12 cellular contexts compared by ENCODE assay signal in the genomic region with DNA sequence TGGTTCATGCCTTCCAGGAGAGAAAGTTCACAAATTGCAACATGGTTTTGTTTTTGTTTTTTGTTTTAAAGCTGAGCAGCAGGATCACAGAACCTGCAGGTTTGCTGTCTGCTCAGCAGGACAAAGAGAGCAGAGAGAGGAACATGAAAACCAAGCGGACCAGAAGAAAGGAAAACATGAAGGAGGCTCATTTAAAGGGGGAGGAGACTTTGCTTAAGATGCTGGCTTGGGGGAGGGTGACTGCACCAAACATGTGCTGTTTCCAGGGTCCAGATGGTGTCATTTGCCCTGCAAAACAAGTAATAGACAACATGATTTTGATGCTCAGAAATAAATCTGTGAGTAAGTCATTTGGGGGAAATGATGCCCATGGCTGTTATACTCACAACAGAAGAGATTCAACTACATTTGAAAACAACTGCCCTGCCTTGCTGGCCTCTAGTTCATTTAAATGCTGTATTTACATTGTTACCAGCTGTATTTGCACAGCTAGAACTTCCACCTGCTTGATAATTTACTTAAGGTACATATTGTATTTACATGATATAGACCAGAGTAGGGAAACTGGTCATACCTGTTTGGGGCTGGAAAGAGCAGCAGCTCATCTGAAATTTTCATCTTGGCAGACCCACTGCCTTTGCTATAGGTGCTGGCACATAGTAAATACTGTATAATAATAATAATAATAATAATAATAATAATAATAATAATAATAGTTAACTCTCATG. TPM values are rescaled to one million over a fixed set of nuclear protein-coding genes. Genes with fewer than 3 reads are reported as not detected.
DNase-seq lines count a peak whose midpoint lies in the region; ATAC-seq and TF ChIP-seq lines count a peak whose summit lies in the region.
"Had no signal": no experiment of that assay in that cellular context is flagged by ENCODE, and none has a peak within 500 bp of the region (broad histone marks: within the 10 kb centered on the region; RNA-seq: fewer than 3 reads in every experiment).

No MANE protein-coding gene starts in this region.

- no peak overlapping the region for H3K27ac Mint-ChIP-seq in T-helper 2 cell treated with Interferon-gamma antibody and Interleukin-4, amounts not matched to agents 5 μg/mL and 100 μg/mL, for 36 hours
- H3K27ac Mint-ChIP-seq: CD4-positive, CD25-positive, alpha-beta regulatory T cell; nephron progenitor cell had no signal

- no peak overlapping the region for H3K4ac ChIP-seq in neuronal stem cell (ENCODE audit: low read length)

- H3K9me2 ChIP-seq in Karpas-422 (replicated peaks; ENCODE audit: insufficient read depth, low read length): no peaks in the 10 kb centered on the region

- no peaks in the 10 kb centered on the region for H3K79me1 ChIP-seq in neuronal stem cell (ENCODE audit: low read depth, low read length)

- H3K9me3 ChIP-seq in RWPE2 (ENCODE audit: severe bottlenecking) (no peaks in the 10 kb centered on the region), neuronal stem cell (replicated peaks in 1 of 2; ENCODE audit: control insufficient read depth in 2 of 2, insufficient read depth in 1 of 2, low read depth in 1 of 2, low read length in 2 of 2) (no peaks in the 10 kb centered on the region), Karpas-422 (ENCODE audit: low read length) (no peaks in the 10 kb centered on the region), testis (no peaks in the 10 kb centered on the region)

- H3K9me3 Mint-ChIP-seq in T-helper 2 cell treated with Interferon-gamma antibody and Interleukin-4, amounts not matched to agents 5 μg/mL and 100 μg/mL, for 36 hours: no peaks in the 10 kb centered on the region
- H3K9me3 Mint-ChIP-seq: nephron progenitor cell had no signal

- H3K36me3 Mint-ChIP-seq in T-helper 2 cell treated with Interferon-gamma antibody and Interleukin-4, amounts not matched to agents 5 μg/mL and 100 μg/mL, for 36 hours (ENCODE audit: low read depth): no peaks in the 10 kb centered on the region
- H3K36me3 Mint-ChIP-seq: CD4-positive, CD25-positive, alpha-beta regulatory T cell had no signal

- no peak overlapping the region for H2BK12ac ChIP-seq in neuronal stem cell (ENCODE audit: low read length)

- no peak for TF ChIP-seq CTCF in RWPE2 (IDR thresholded peaks at IDR 0.05; ENCODE audit: poor library complexity, severe bottlenecking)
- no peak for TF ChIP-seq CTCF in testis (IDR thresholded peaks at IDR 0.05)

- H4K20me1 ChIP-seq in Karpas-422 (ENCODE audit: insufficient read depth, low read depth, low read length): no peaks in the 10 kb centered on the region

- peaks cover 4% of the 10 kb centered on the region for H3K4me1 ChIP-seq in RWPE2 (ENCODE audit: insufficient read depth, poor library complexity, severe bottlenecking)
- peaks cover 3 to 9% of the 10 kb centered on the region in 2 donors for H3K4me1 ChIP-seq in neuronal stem cell (ENCODE audit: control insufficient read depth in 2 of 2, insufficient read depth in 1 of 2, low read depth in 1 of 2, low read length in 2 of 2)
- peaks cover 5% of the 10 kb centered on the region for H3K4me1 ChIP-seq in Karpas-422 (ENCODE audit: low read length)
- H3K4me1 ChIP-seq in testis: no peaks in the 10 kb centered on the region

- H3K79me2 ChIP-seq in Karpas-422 (ENCODE audit: low read length): no peaks in the 10 kb centered on the region

- H3K4me2 ChIP-seq in neuronal stem cell (ENCODE audit: insufficient read depth, low read length, poor library complexity, severe bottlenecking) (no peak overlapping the region), Karpas-422 (ENCODE audit: low read depth, low read length, poor library complexity, severe bottlenecking) (no peak overlapping the region)

- no peak overlapping the region for H3K23ac ChIP-seq in neuronal stem cell (ENCODE audit: low read depth, low read length, poor library complexity)

- H3K36me3 ChIP-seq in RWPE2 (ENCODE audit: low read depth): no peaks in the 10 kb centered on the region
- no peaks in the 10 kb centered on the region for H3K36me3 ChIP-seq in neuronal stem cell (replicated peaks in 1 of 2; ENCODE audit: control insufficient read depth in 2 of 2, insufficient read depth in 2 of 2, low read length in 2 of 2)
- H3K36me3 ChIP-seq in Karpas-422 (ENCODE audit: insufficient read depth, low read length): no peaks in the 10 kb centered on the region
- H3K36me3 ChIP-seq in testis (ENCODE audit: low read depth, missing control alignments): no peaks in the 10 kb centered on the region

- H2AFZ ChIP-seq in neuronal stem cell (ENCODE audit: low read length) (peak overlapping the region; percentile 70), Karpas-422 (ENCODE audit: low read length) (no peak overlapping the region)

- H2AK5ac ChIP-seq in neuronal stem cell (ENCODE audit: low read depth, low read length): no peak overlapping the region

- intact Hi-C loops in testis (cut with DNase I; ENCODE audit: low total_unique reads): no loop called here

- in situ Hi-C loops in G401 (cut with HindIII; ENCODE audit: low sequenced_read_pairs): no loop called here

- H4K8ac ChIP-seq in neuronal stem cell (ENCODE audit: low read depth, low read length): no peak overlapping the region

- H2BK5ac ChIP-seq in neuronal stem cell (ENCODE audit: low read length): no peak overlapping the region

- TF ChIP-seq POLR2A in testis (IDR thresholded peaks at IDR 0.05): no peak

- H3K9ac ChIP-seq in neuronal stem cell (ENCODE audit: low read depth, low read length, poor library complexity) (no peak overlapping the region), Karpas-422 (ENCODE audit: low read length) (no peak overlapping the region)

- H3K4me3 Mint-ChIP-seq in T-helper 2 cell treated with Interferon-gamma antibody and Interleukin-4, amounts not matched to agents 5 μg/mL and 100 μg/mL, for 36 hours: no peak overlapping the region
- H3K4me3 Mint-ChIP-seq: CD4-positive, CD25-positive, alpha-beta regulatory T cell; nephron progenitor cell had no signal

- no peaks in the 10 kb centered on the region for H3K27me3 Mint-ChIP-seq in T-helper 2 cell treated with Interferon-gamma antibody and Interleukin-4, amounts not matched to agents 5 μg/mL and 100 μg/mL, for 36 hours (ENCODE audit: low read depth)
- H3K27me3 Mint-ChIP-seq: CD4-positive, CD25-positive, alpha-beta regulatory T cell had no signal

- no peak overlapping the region for H3K14ac ChIP-seq in neuronal stem cell (ENCODE audit: low read length)

- no peak overlapping the region for H2BK15ac ChIP-seq in neuronal stem cell (ENCODE audit: low read length)

- H3K27me3 ChIP-seq in RWPE2 (ENCODE audit: insufficient read depth, poor library complexity, severe bottlenecking): no peaks in the 10 kb centered on the region
- peaks cover 0 to 2% (median 0%) of the 10 kb centered on the region in 3 experiments for H3K27me3 ChIP-seq in neuronal stem cell (ENCODE audit: control insufficient read depth in 3 of 3, insufficient read depth in 3 of 3, low read depth in 1 of 3, low read length in 3 of 3)
- no peaks in the 10 kb centered on the region for H3K27me3 ChIP-seq in Karpas-422 (ENCODE audit: low read length)
- no peaks in the 10 kb centered on the region for H3K27me3 ChIP-seq in testis

- DNase-seq in G401 (ENCODE audit: low spot score): peak; percentile 65
- peak; percentile 93 to 98 for DNase-seq in NCI-H2081 (lab: John Stamatoyannopoulos, UW)
- DNase-seq in RWPE2 (ENCODE audit: low spot score): no peak
- DNase-seq in neuronal stem cell (ENCODE audit: low spot score): no peak
- no peak for DNase-seq in SKM-1 (lab: John Stamatoyannopoulos, UW; ENCODE audit: unreplicated experiment)
- no peak for DNase-seq in T-helper 2 cell treated with Interferon-gamma antibody and Interleukin-4, amounts not matched to agents 5 μg/mL and 100 μg/mL, for 36 hours (ENCODE audit: low spot score)
- DNase-seq in Karpas-422: no peak
- no peak for DNase-seq in testis
- DNase-seq: CD4-positive, CD25-positive, alpha-beta regulatory T cell; nephron progenitor cell; stimulated activated CD4-positive, alpha-beta T cell treated with anti-CD3 and anti-CD28 coated beads, Interleukin-12 subunit alpha, Interleukin-12 subunit beta, amount 100 ng/mL, for 4 hours; T-helper 1 cell had no signal

- no peaks in the 10 kb centered on the region for H3K4me1 Mint-ChIP-seq in T-helper 2 cell treated with Interferon-gamma antibody and Interleukin-4, amounts not matched to agents 5 μg/mL and 100 μg/mL, for 36 hours (ENCODE audit: low read depth)
- H3K4me1 Mint-ChIP-seq: CD4-positive, CD25-positive, alpha-beta regulatory T cell had no signal

- H3K18ac ChIP-seq in neuronal stem cell (ENCODE audit: low read length): no peak overlapping the region

- H3K27ac ChIP-seq in RWPE2 (ENCODE audit: poor library complexity, severe bottlenecking) (no peak overlapping the region), neuronal stem cell (replicated peaks; ENCODE audit: low read length) (no peak overlapping the region), Karpas-422 (ENCODE audit: low read length) (no peak overlapping the region), testis (no peak overlapping the region)

- H2BK120ac ChIP-seq in neuronal stem cell (ENCODE audit: low read depth, low read length): no peak overlapping the region

- no peak overlapping the region for H3K4me3 ChIP-seq in RWPE2 (ENCODE audit: severe bottlenecking)
- H3K4me3 ChIP-seq in neuronal stem cell (ENCODE audit: low read length in 2 of 2): no peak overlapping the region
- no peak overlapping the region for H3K4me3 ChIP-seq in Karpas-422 (ENCODE audit: low read length)
- H3K4me3 ChIP-seq in testis: no peak overlapping the region

- H4K91ac ChIP-seq in neuronal stem cell (ENCODE audit: low read depth, low read length, poor library complexity): no peak overlapping the region

- no CpG with 5 or more reads among the region's 1 CpG for WGBS in neuronal stem cell (ENCODE audit: extremely low coverage in 2 of 2, insufficient read length in 2 of 2, insufficient replicate concordance in 1 of 2), 2 donors
- 42 to 66% methylated on average over 1 of the region's 1 CpG for WGBS in testis, 2 donors

- ATAC-seq in RWPE2 (ENCODE audit: low read depth): peak; percentile 40; the same call in 2 of the 3 replicates

RNA-seq across cellular contexts. Expression of gene CHD6, which starts 32.2 kb away (rescaled TPM):
- 9.5 and 14.2 TPM in 2 replicates for total RNA-seq in G401 (2014; rRNA removed; shearing (Covaris generic))
- 47.7 TPM for polyA plus RNA-seq in neuronal stem cell (2013, experiment 1 of 2)
- polyA plus RNA-seq in neuronal stem cell (2013, experiment 2 of 2): 51.3 TPM
- total RNA-seq in Karpas-422 (2014; rRNA removed; shearing (Covaris generic); ENCODE audit: low replicate concordance): 19.5 and 25.3 TPM in 2 replicates
- 10 to 100 TPM; 71.5 to 73.9 TPM for total RNA-seq in testis
- polyA plus RNA-seq in testis (ENCODE audit: insufficient read depth, low read depth, low replicate concordance): 21.3 TPM

Comparison
In these comparisons a context has a peak if more than half of its experiments do, and no peak if none do; other contexts are left out.
1. DNase-seq: peak in G401 (single experiment) and NCI-H2081 (2 of 2); none in RWPE2 (single experiment), neuronal stem cell (single experiment), SKM-1 (single experiment), T-helper 2 cell treated with Interferon-gamma antibody and Interleukin-4, amounts not matched to agents 5 μg/mL and 100 μg/mL, for 36 hours (single experiment), Karpas-422 (single experiment) and testis (single experiment).